ENCODE assay signal across 26 cellular contexts in the genomic region with DNA sequence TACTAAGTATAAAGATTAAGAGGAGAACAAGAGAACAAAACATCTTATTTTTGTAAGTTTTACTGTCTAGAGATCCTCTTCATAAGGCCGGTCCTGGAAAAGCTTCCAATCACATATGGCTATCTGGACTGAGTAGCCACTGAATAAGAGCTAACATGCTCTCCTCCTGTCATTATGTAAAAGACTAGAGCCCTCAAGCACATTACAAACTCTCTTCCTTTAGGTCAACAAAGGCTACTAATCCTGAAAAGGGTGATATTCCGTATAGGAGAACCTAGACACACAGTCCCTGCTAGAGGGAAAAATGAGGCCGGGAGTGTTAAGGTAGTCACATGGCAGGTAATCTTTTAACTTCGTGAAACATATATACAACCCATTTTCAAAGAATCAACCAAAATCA.
DNase-seq lines count a peak whose midpoint lies in the region; ATAC-seq, FAIRE-seq and TF ChIP-seq lines count a peak whose summit lies in the region.
"Had no signal": no experiment of that assay in that cellular context is flagged by ENCODE, and none has a peak within 500 bp of the region (broad histone marks: within the 10 kb centered on the region; RNA-seq: fewer than 3 reads in every experiment).

No MANE protein-coding gene starts in this region.

- intact Hi-C loops in PC-3 (cut with micrococcal nuclease) (no loop called here), left lung (cut with DNase I) (no loop called here)

- TF ChIP-seq POLR2A in Peyer's patch (IDR thresholded peaks at IDR 0.05) (no peak), GM12892 (IDR thresholded peaks at IDR 0.05; ENCODE audit: low read depth, low read length) (no peak)

- H3K9ac ChIP-seq in PC-3 (ENCODE audit: low read length) (no peak overlapping the region), neural progenitor cell (no peak overlapping the region)
- H3K9ac ChIP-seq: BLaER1 had no signal

- no peaks in the 10 kb centered on the region for H3K4me1 Mint-ChIP-seq in neural progenitor cell
- H3K4me1 Mint-ChIP-seq: CD14-positive monocyte; CD4-positive, alpha-beta memory T cell; CD4-positive, CD25-positive, alpha-beta regulatory T cell; CD8-positive, alpha-beta memory T cell had no signal

- H3K36me3 ChIP-seq in PC-3 (ENCODE audit: low read depth, low read length) (no peaks in the 10 kb centered on the region), left lung (no peaks in the 10 kb centered on the region), neural progenitor cell (no peaks in the 10 kb centered on the region), Peyer's patch (no peaks in the 10 kb centered on the region)
- H3K36me3 ChIP-seq: BE2C, BLaER1 had no signal

- POLR2A ChIA-PET in PC-3 (lab: Charles Lee; ENCODE audit: unreplicated experiment), result no interaction called here

- no peaks in the 10 kb centered on the region for H3K27me3 Mint-ChIP-seq in neural progenitor cell (ENCODE audit: insufficient read depth, low read depth)
- H3K27me3 Mint-ChIP-seq: CD4-positive, alpha-beta memory T cell; CD4-positive, CD25-positive, alpha-beta regulatory T cell had no signal

- no TSS peak for BruUV-seq in PC-3 (replicated peaks; lab: Mats Ljungman, UMichigan)

- no peak overlapping the region for H3K4me3 ChIP-seq in PC-3 (ENCODE audit: low read length)
- H3K4me3 ChIP-seq in left lung, result no peak overlapping the region
- H3K4me3 ChIP-seq in neural progenitor cell, result no peak overlapping the region
- H3K4me3 ChIP-seq in Peyer's patch, result no peak overlapping the region
- H3K4me3 ChIP-seq: BLaER1, GM12878 had no signal

- H3K27ac ChIP-seq in PC-3 (ENCODE audit: low read length) (no peak overlapping the region), left lung (no peak overlapping the region), neural progenitor cell (no peak overlapping the region), Peyer's patch (no peak overlapping the region)
- H3K27ac ChIP-seq: BLaER1 had no signal

- H3K4me2 ChIP-seq in PC-3 (ENCODE audit: low read length) (no peak overlapping the region), neural progenitor cell (no peak overlapping the region)
- H3K4me2 ChIP-seq: BLaER1 had no signal

- H3K9me3 ChIP-seq in PC-3 (ENCODE audit: low read length), result no peaks in the 10 kb centered on the region
- H3K9me3 ChIP-seq in left lung, result no peaks in the 10 kb centered on the region
- H3K9me3 ChIP-seq in neural progenitor cell (ENCODE audit: low read depth), result no peaks in the 10 kb centered on the region
- H3K9me3 ChIP-seq in Peyer's patch, result no peaks in the 10 kb centered on the region
- H3K9me3 ChIP-seq: BE2C, BLaER1 had no signal

- CTCF ChIA-PET in PC-3 (lab: Charles Lee), result no interaction called here

- H2AFZ ChIP-seq in PC-3 (ENCODE audit: low read length), result no peak overlapping the region
- peak overlapping the region; percentile 2 for H2AFZ ChIP-seq in neural progenitor cell (replicated peaks)

- DNase-seq in PC-3, result peak; percentile 0
- no peak for DNase-seq in left lung
- DNase-seq in neural progenitor cell (ENCODE audit: low spot score), result no peak
- DNase-seq in Peyer's patch, result no peak
- DNase-seq in GM12892 (ENCODE audit: insufficient read length), result no peak
- DNase-seq: 8988T; ACHN; BE2C; C1 segment of cervical spinal cord; CD4-positive, alpha-beta memory T cell; CD4-positive, CD25-positive, alpha-beta regulatory T cell; CD8-positive, alpha-beta memory T cell; COR-L47; DMS 273 treated with DMSO at 0.1 percent for 48 hours; DMS153; DMS53; DMS79; DND-41; EL; GDM1 had no signal

- H3K9me2 ChIP-seq in PC-3 (replicated peaks; ENCODE audit: low read length), result no peaks in the 10 kb centered on the region

- H3K27me3 ChIP-seq in PC-3 (ENCODE audit: low read length), result no peaks in the 10 kb centered on the region
- no peaks in the 10 kb centered on the region for H3K27me3 ChIP-seq in left lung
- H3K27me3 ChIP-seq in neural progenitor cell, result no peaks in the 10 kb centered on the region
- H3K27me3 ChIP-seq in Peyer's patch, result no peaks in the 10 kb centered on the region
- H3K27me3 ChIP-seq: BE2C, BLaER1 had no signal

- no peaks in the 10 kb centered on the region for H3K9me3 Mint-ChIP-seq in neural progenitor cell

- no peak for FAIRE-seq in GM12892 (lab: Jason Lieb, UNC)
- FAIRE-seq: A204.1, GM12878 had no signal

- H4K20me1 ChIP-seq in PC-3 (ENCODE audit: low read length) (no peaks in the 10 kb centered on the region), neural progenitor cell (ENCODE audit: low read depth) (no peaks in the 10 kb centered on the region)
- H4K20me1 ChIP-seq: BLaER1 had no signal

- TF ChIP-seq CTCF in PC-3 (conservative IDR thresholded peaks at IDR 0.05; ENCODE audit: low read depth, low read length), result no peak
- no peak for TF ChIP-seq CTCF in left lung (IDR thresholded peaks at IDR 0.05)
- TF ChIP-seq CTCF in neural progenitor cell (IDR thresholded peaks at IDR 0.05), result no peak
- no peak for TF ChIP-seq CTCF in Peyer's patch (IDR thresholded peaks at IDR 0.05)

- H3K27ac Mint-ChIP-seq in neural progenitor cell, result no peak overlapping the region
- H3K27ac Mint-ChIP-seq: CD14-positive monocyte; CD4-positive, alpha-beta memory T cell; CD4-positive, CD25-positive, alpha-beta regulatory T cell; CD8-positive, alpha-beta memory T cell had no signal

- no peaks in the 10 kb centered on the region for H3K79me2 ChIP-seq in PC-3 (ENCODE audit: low read length)
- H3K79me2 ChIP-seq in neural progenitor cell (ENCODE audit: low read depth), result no peaks in the 10 kb centered on the region

- no peak overlapping the region for H3K4me3 Mint-ChIP-seq in neural progenitor cell
- H3K4me3 Mint-ChIP-seq: CD14-positive monocyte; CD4-positive, alpha-beta memory T cell; CD4-positive, CD25-positive, alpha-beta regulatory T cell; CD8-positive, alpha-beta memory T cell had no signal

- no peak for ATAC-seq in PC-3
- ATAC-seq in left lung, result peak; percentile 51
- ATAC-seq in GM18873 (IDR thresholded peaks at IDR 0.05; ENCODE audit: low FRiP score, unreplicated experiment), result no peak
- ATAC-seq in HG03025 (IDR thresholded peaks at IDR 0.05; ENCODE audit: low FRiP score, unreplicated experiment), result no peak
- ATAC-seq: GM12878 had no signal

- no peaks in the 10 kb centered on the region for H3F3A ChIP-seq in PC-3 (ENCODE audit: low read length, unreplicated experiment)
- H3F3A ChIP-seq in neural progenitor cell (ENCODE audit: low read depth), result no peaks in the 10 kb centered on the region

- H3K36me3 Mint-ChIP-seq in neural progenitor cell, result no peaks in the 10 kb centered on the region
- H3K36me3 Mint-ChIP-seq: CD14-positive monocyte; CD4-positive, alpha-beta memory T cell; CD4-positive, CD25-positive, alpha-beta regulatory T cell; CD8-positive, alpha-beta memory T cell had no signal

- H3K4me1 ChIP-seq in PC-3 (ENCODE audit: insufficient read depth, low read length) (no peaks in the 10 kb centered on the region), left lung (no peaks in the 10 kb centered on the region), neural progenitor cell (no peaks in the 10 kb centered on the region), Peyer's patch (no peaks in the 10 kb centered on the region)
- H3K4me1 ChIP-seq: BLaER1 had no signal
